In genomic region chr1:79638382-79638781, GRCh38 we compare ENCODE assay signal across 12 cellular contexts.
DNase-seq lines count a peak whose midpoint lies in the region; ATAC-seq and TF ChIP-seq lines count a peak whose summit lies in the region.
"Had no signal": no experiment of that assay in that cellular context is flagged by ENCODE, and none has a peak within 500 bp of the region (broad histone marks: within the 10 kb centered on the region; RNA-seq: fewer than 3 reads in every experiment).

No MANE protein-coding gene starts in this region.

- ATAC-seq in GM18873 (IDR thresholded peaks at IDR 0.05; ENCODE audit: low FRiP score, unreplicated experiment) = peak; percentile 95
- ATAC-seq in GM21576 (IDR thresholded peaks at IDR 0.05; ENCODE audit: unreplicated experiment) = peak; percentile 87
- ATAC-seq in HG03066 (IDR thresholded peaks at IDR 0.05; ENCODE audit: low read depth, unreplicated experiment) = peak; percentile 85
- ATAC-seq in activated B cell treated with CpG ODN at 0.5 μM for 24 hours (ENCODE audit: low read depth) = peak; percentile 57
- ATAC-seq in activated naive CD4-positive, alpha-beta T cell treated with anti-CD3 and anti-CD28 coated beads, Interleukin-2, amount 50 U/mL, for 72 hours = no peak
- ATAC-seq: left lobe of liver had no signal

- POLR2A ChIA-PET in activated B cell treated with CpG ODN at 0.5 μM for 24 hours (lab: Charles Lee) = no interaction called here

- peaks cover 5% of the 10 kb centered on the region for H3K4me1 Mint-ChIP-seq in activated B cell treated with CpG ODN at 0.5 μM for 24 hours

- H3K27me3 Mint-ChIP-seq in activated B cell treated with CpG ODN at 0.5 μM for 24 hours = no peaks in the 10 kb centered on the region

- H3K4me3 Mint-ChIP-seq in activated B cell treated with CpG ODN at 0.5 μM for 24 hours = no peak overlapping the region

- H3K36me3 ChIP-seq in H7 (replicated peaks; ENCODE audit: control insufficient read depth, insufficient read depth, low read length) = no peaks in the 10 kb centered on the region
- H3K36me3 ChIP-seq: uterus had no signal

- H3K4me3 ChIP-seq in H7 (ENCODE audit: insufficient read depth, low read depth, low read length) = no peak overlapping the region
- H3K4me3 ChIP-seq: uterus had no signal

- DNase-seq in activated B cell treated with CpG ODN at 0.5 μM for 24 hours = no peak
- no peak for DNase-seq in activated naive CD4-positive, alpha-beta T cell treated with anti-CD3 and anti-CD28 coated beads, Interleukin-2, amount 50 U/mL, for 72 hours (ENCODE audit: low spot score in 2 of 2)
- DNase-seq in H7 = no peak
- DNase-seq in midbrain (lab: John Stamatoyannopoulos, UW) = no peak
- DNase-seq in activated effector memory CD4-positive, alpha-beta T cell treated with anti-CD3 and anti-CD28 coated beads, Interleukin-2, amount 50 U/mL, for 16 hours = no peak
- DNase-seq: effector CD4-positive, alpha-beta T cell; NCI-H345; uterus had no signal

- no peak for TF ChIP-seq CTCF in activated B cell treated with CpG ODN at 0.5 μM for 24 hours (IDR thresholded peaks at IDR 0.05)

- no peaks in the 10 kb centered on the region for H3K36me3 Mint-ChIP-seq in activated B cell treated with CpG ODN at 0.5 μM for 24 hours (ENCODE audit: low read depth)
- peaks cover 0 to 19% of the 10 kb centered on the region in 2 donors for H3K36me3 Mint-ChIP-seq in activated naive CD4-positive, alpha-beta T cell treated with anti-CD3 and anti-CD28 coated beads, Interleukin-2, amount 50 U/mL, for 72 hours

- no peak overlapping the region for H3K27ac Mint-ChIP-seq in activated B cell treated with CpG ODN at 0.5 μM for 24 hours
- no peak overlapping the region for H3K27ac Mint-ChIP-seq in activated naive CD4-positive, alpha-beta T cell treated with anti-CD3 and anti-CD28 coated beads, Interleukin-2, amount 50 U/mL, for 72 hours

- intact Hi-C loops in activated B cell treated with CpG ODN at 0.5 μM for 24 hours (cut with micrococcal nuclease) = loop anchor here (2.0 kb wide), 1 partner anchor 72 kb away; no protein-coding TSS in a partner anchor

- no peaks in the 10 kb centered on the region for H3K9me3 Mint-ChIP-seq in activated B cell treated with CpG ODN at 0.5 μM for 24 hours
- H3K9me3 Mint-ChIP-seq in activated naive CD4-positive, alpha-beta T cell treated with anti-CD3 and anti-CD28 coated beads, Interleukin-2, amount 50 U/mL, for 72 hours = peaks cover 22 to 32% of the 10 kb centered on the region in 2 donors

- no peaks in the 10 kb centered on the region for H3K27me3 ChIP-seq in H7 (ENCODE audit: control insufficient read depth, insufficient read depth, low read length)
- H3K27me3 ChIP-seq: uterus had no signal

- CTCF ChIA-PET in activated B cell treated with CpG ODN at 0.5 μM for 24 hours (lab: Charles Lee) = no interaction called here

Comparison
In these comparisons a context has a peak if more than half of its experiments do, and no peak if none do; other contexts are left out.
1. ATAC-seq: peak in GM18873 (single experiment), GM21576 (single experiment), HG03066 (single experiment) and activated B cell treated with CpG ODN at 0.5 μM for 24 hours (single experiment); none in activated naive CD4-positive, alpha-beta T cell treated with anti-CD3 and anti-CD28 coated beads, Interleukin-2, amount 50 U/mL, for 72 hours (0 of 2).